17 cellular contexts compared by ENCODE assay signal in genomic region chr16:12311309-12311708, GRCh38.
DNase-seq lines count a peak whose midpoint lies in the region; ATAC-seq and TF ChIP-seq lines count a peak whose summit lies in the region.
"Had no signal": no experiment of that assay in that cellular context is flagged by ENCODE, and none has a peak within 500 bp of the region (broad histone marks: within the 10 kb centered on the region; RNA-seq: fewer than 3 reads in every experiment).

No MANE protein-coding gene starts in this region.

- H3K9ac ChIP-seq in HCT116 (ENCODE audit: low read length) (no peak overlapping the region), neuronal stem cell (ENCODE audit: low read depth, low read length, poor library complexity) (no peak overlapping the region), mesenchymal stem cell (ENCODE audit: low read length) (no peak overlapping the region)

- RAD21 ChIA-PET in HCT116 (lab: Charles Lee; ENCODE audit: low non-redundant PET in 1 of 2, low total read pairs in 2 of 2, uncharacterized antibody in 2 of 2, unreplicated experiment in 2 of 2): no interaction called here

- H3K9me3 Mint-ChIP-seq in WTC11: no peaks in the 10 kb centered on the region

- H3K36me3 ChIP-seq in HCT116 (ENCODE audit: control insufficient read depth in 1 of 2, insufficient read depth in 2 of 2, low read length in 2 of 2): no peaks in the 10 kb centered on the region
- no peaks in the 10 kb centered on the region for H3K36me3 ChIP-seq in iPS DF 6.9 (ENCODE audit: control insufficient read depth, insufficient read depth, low read length)
- no peaks in the 10 kb centered on the region for H3K36me3 ChIP-seq in neuronal stem cell (replicated peaks in 1 of 2; ENCODE audit: control insufficient read depth in 2 of 2, insufficient read depth in 2 of 2, low read length in 2 of 2)
- peaks cover 0 to 3% of the 10 kb centered on the region in 2 experiments for H3K36me3 ChIP-seq in mesenchymal stem cell (ENCODE audit: control insufficient read depth in 1 of 2, insufficient read depth in 2 of 2, low read depth in 1 of 2, low read length in 2 of 2)
- H3K36me3 ChIP-seq: breast epithelium, neutrophil had no signal

- H3K27ac Mint-ChIP-seq in WTC11: peak overlapping the region; percentile 36

- DNase-seq in HCT116 (ENCODE audit: low read depth, low spot score) (no peak), WTC11 (ENCODE audit: low spot score) (peak; percentile 58), iPS DF 6.9 (ENCODE audit: low read depth, low spot score) (peak; percentile 11), neuronal stem cell (ENCODE audit: low spot score) (no peak), CD1c-positive myeloid dendritic cell (ENCODE audit: extremely low spot score) (no peak), SW 1271 (lab: John Stamatoyannopoulos, UW) (no peak), mesenchymal stem cell (no peak)
- DNase-seq: activated CD8-positive, alpha-beta memory T cell treated with anti-CD3 and anti-CD28 coated beads, Interleukin-2, amount 50 U/mL, for 4 hours; DND-41; NCI-H1417; NCI-H524 treated with DMSO at 0.1 percent for 48 hours; SIG-M5; stimulated activated CD4-positive, alpha-beta T cell treated with anti-CD3 and anti-CD28 coated beads, Interleukin-4, amount 100 ng/mL, for 4 hours had no signal

- H3K4me3 Mint-ChIP-seq in WTC11: peak overlapping the region; percentile 9; the same call in 1 of the 2 replicates

- no peak overlapping the region for H3K27ac ChIP-seq in HCT116 (ENCODE audit: low read depth, low read length)
- no peak overlapping the region for H3K27ac ChIP-seq in iPS DF 6.9 (ENCODE audit: low read length)
- H3K27ac ChIP-seq in neuronal stem cell (replicated peaks; ENCODE audit: low read length): no peak overlapping the region
- H3K27ac ChIP-seq in mesenchymal stem cell (ENCODE audit: low read length, poor library complexity, severe bottlenecking): no peak overlapping the region
- H3K27ac ChIP-seq: breast epithelium, coronary artery, neutrophil had no signal

- H2BK120ac ChIP-seq in neuronal stem cell (ENCODE audit: low read depth, low read length): no peak overlapping the region
- no peak overlapping the region for H2BK120ac ChIP-seq in mesenchymal stem cell (ENCODE audit: low read depth, low read length)

- no peak overlapping the region for H2BK5ac ChIP-seq in neuronal stem cell (ENCODE audit: low read length)
- no peak overlapping the region for H2BK5ac ChIP-seq in mesenchymal stem cell (ENCODE audit: low read depth, low read length, poor library complexity, severe bottlenecking)

- TF ChIP-seq RAD21 in HCT116 (IDR thresholded peaks at IDR 0.05; ENCODE audit: low read depth): no peak

- CTCF ChIA-PET in HCT116 (lab: Charles Lee) (no interaction called here), WTC11 (lab: Charles Lee) (interaction anchor here (0.6 to 2.4 kb wide), 14 partner anchors 8 to 324 kb away, joined by 3 to 18 read pairs (median 4); no protein-coding TSS in a partner anchor)

- H4K8ac ChIP-seq in neuronal stem cell (ENCODE audit: low read depth, low read length) (no peak overlapping the region), mesenchymal stem cell (ENCODE audit: low read length) (no peak overlapping the region)

- H2BK12ac ChIP-seq in neuronal stem cell (ENCODE audit: low read length) (no peak overlapping the region), mesenchymal stem cell (ENCODE audit: low read length in 2 of 2) (no peak overlapping the region)

- H3K14ac ChIP-seq in neuronal stem cell (ENCODE audit: low read length): no peak overlapping the region
- H3K14ac ChIP-seq in mesenchymal stem cell (ENCODE audit: low read length in 2 of 2): no peak overlapping the region

- H3K27me3 ChIP-seq in HCT116 (ENCODE audit: insufficient read depth, low read length) (no peaks in the 10 kb centered on the region), iPS DF 6.9 (ENCODE audit: control insufficient read depth, insufficient read depth, low read length) (no peaks in the 10 kb centered on the region), neuronal stem cell (ENCODE audit: control insufficient read depth in 3 of 3, insufficient read depth in 3 of 3, low read depth in 1 of 3, low read length in 3 of 3) (peaks cover 0 to 3% (median 0%) of the 10 kb centered on the region in 3 experiments), mesenchymal stem cell (ENCODE audit: control insufficient read depth in 1 of 2, insufficient read depth in 1 of 2, low read length in 2 of 2) (no peaks in the 10 kb centered on the region)
- H3K27me3 ChIP-seq: breast epithelium, neutrophil had no signal

- no peaks in the 10 kb centered on the region for H3K79me2 ChIP-seq in HCT116 (ENCODE audit: insufficient read depth, low read length)

- intact Hi-C loops in HCT116 (cut with micrococcal nuclease): no loop called here

- H4K20me1 ChIP-seq in HCT116 (ENCODE audit: insufficient read depth): no peaks in the 10 kb centered on the region

- no TSS peak for BruUV-seq in HCT116 (replicated peaks; lab: Mats Ljungman, UMichigan)

- H3K4me2 ChIP-seq in HCT116 (ENCODE audit: low read length): no peak overlapping the region
- no peak overlapping the region for H3K4me2 ChIP-seq in neuronal stem cell (ENCODE audit: insufficient read depth, low read length, poor library complexity, severe bottlenecking)
- no peak overlapping the region for H3K4me2 ChIP-seq in mesenchymal stem cell (ENCODE audit: low read length, poor library complexity, severe bottlenecking)

- no peak overlapping the region for H2AFZ ChIP-seq in HCT116 (ENCODE audit: low read depth, low read length, poor library complexity, severe bottlenecking)
- no peak overlapping the region for H2AFZ ChIP-seq in neuronal stem cell (ENCODE audit: low read length)
- H2AFZ ChIP-seq in mesenchymal stem cell (ENCODE audit: low read depth, low read length): no peak overlapping the region

- H3K23ac ChIP-seq in neuronal stem cell (ENCODE audit: low read depth, low read length, poor library complexity): no peak overlapping the region
- no peak overlapping the region for H3K23ac ChIP-seq in mesenchymal stem cell (ENCODE audit: low read length in 2 of 2)

- H4K91ac ChIP-seq in neuronal stem cell (ENCODE audit: low read depth, low read length, poor library complexity) (no peak overlapping the region), mesenchymal stem cell (ENCODE audit: low read length) (no peak overlapping the region)

- H3K79me1 ChIP-seq in neuronal stem cell (ENCODE audit: low read depth, low read length) (no peaks in the 10 kb centered on the region), mesenchymal stem cell (replicated peaks; ENCODE audit: low read length, poor library complexity, severe bottlenecking) (no peaks in the 10 kb centered on the region)

- no peaks in the 10 kb centered on the region; a peak in 1 of 4 replicates for H3K4me1 ChIP-seq in HCT116 (ENCODE audit: control insufficient read depth in 1 of 2, insufficient read depth in 2 of 2, low read length in 2 of 2)
- H3K4me1 ChIP-seq in iPS DF 6.9 (ENCODE audit: control insufficient read depth, insufficient read depth, low read length): no peaks in the 10 kb centered on the region
- H3K4me1 ChIP-seq in neuronal stem cell (ENCODE audit: control insufficient read depth in 2 of 2, insufficient read depth in 1 of 2, low read depth in 1 of 2, low read length in 2 of 2): peaks cover 0 to 7% of the 10 kb centered on the region in 2 donors
- peaks cover 4% of the 10 kb centered on the region for H3K4me1 ChIP-seq in mesenchymal stem cell (ENCODE audit: control insufficient read depth, insufficient read depth, low read depth, low read length)
- H3K4me1 ChIP-seq: breast epithelium had no signal

- H2BK15ac ChIP-seq in neuronal stem cell (ENCODE audit: low read length) (no peak overlapping the region), mesenchymal stem cell (ENCODE audit: low read depth, poor library complexity, severe bottlenecking) (no peak overlapping the region)

- POLR2A ChIA-PET in HCT116 (lab: Charles Lee): no interaction called here
- POLR2A ChIA-PET in WTC11 (lab: Charles Lee): interaction anchor here (0.7 kb wide), 1 partner anchor 11 kb away, joined by 3 read pairs; no protein-coding TSS in a partner anchor

- H3K4ac ChIP-seq in neuronal stem cell (ENCODE audit: low read length) (no peak overlapping the region), mesenchymal stem cell (ENCODE audit: low read depth in 1 of 2, low read length in 2 of 2) (no peak overlapping the region)

- H3K9me3 ChIP-seq in HCT116 (ENCODE audit: control insufficient read depth in 1 of 2, insufficient read depth in 1 of 2, low read depth in 1 of 2, low read length in 2 of 2) (no peaks in the 10 kb centered on the region), iPS DF 6.9 (ENCODE audit: control insufficient read depth, insufficient read depth, low read length) (no peaks in the 10 kb centered on the region; the same call in 1 of the 2 replicates), neuronal stem cell (replicated peaks in 1 of 2; ENCODE audit: control insufficient read depth in 2 of 2, insufficient read depth in 1 of 2, low read depth in 1 of 2, low read length in 2 of 2) (peaks cover 0 to 1% of the 10 kb centered on the region in 2 donors), mesenchymal stem cell (ENCODE audit: control insufficient read depth, low read length) (no peaks in the 10 kb centered on the region)
- H3K9me3 ChIP-seq: breast epithelium, neutrophil had no signal

- H3K36me3 Mint-ChIP-seq in WTC11: no peaks in the 10 kb centered on the region

- TF ChIP-seq CTCF in HCT116 (IDR thresholded peaks at IDR 0.05 in 2 of 3, conservative IDR thresholded peaks at IDR 0.05 in 1 of 3; ENCODE audit: borderline replicate concordance in 1 of 3, insufficient read depth in 1 of 3, low read depth in 2 of 3, low read length in 2 of 3) (no peak), WTC11 (IDR thresholded peaks at IDR 0.05) (no peak)

- H3K4me1 Mint-ChIP-seq in WTC11: peaks cover 47% of the 10 kb centered on the region

- H2AK5ac ChIP-seq in neuronal stem cell (ENCODE audit: low read depth, low read length) (peak overlapping the region; percentile 36), mesenchymal stem cell (ENCODE audit: low read length, severe bottlenecking) (no peak overlapping the region)

- H3K18ac ChIP-seq in neuronal stem cell (ENCODE audit: low read length): peak overlapping the region; percentile 15
- no peak overlapping the region for H3K18ac ChIP-seq in mesenchymal stem cell (ENCODE audit: low read depth in 1 of 2, low read length in 2 of 2)

- H3K4me3 ChIP-seq in HCT116 (replicated peaks in 1 of 2; ENCODE audit: low read depth in 1 of 2, low read length in 2 of 2) (no peak overlapping the region), iPS DF 6.9 (ENCODE audit: low read length) (no peak overlapping the region), neuronal stem cell (ENCODE audit: low read length in 2 of 2) (no peak overlapping the region), mesenchymal stem cell (ENCODE audit: insufficient read depth in 1 of 2, low read depth in 1 of 2, low read length in 2 of 2) (no peak overlapping the region)
- H3K4me3 ChIP-seq: breast epithelium, coronary artery had no signal

- no CpG with 5 or more reads among the region's 9 CpGs for WGBS in iPS DF 6.9 (ENCODE audit: insufficient coverage, insufficient read length)
- no CpG with 5 or more reads among the region's 9 CpGs for WGBS in neuronal stem cell (ENCODE audit: extremely low coverage in 2 of 2, insufficient read length in 2 of 2, insufficient replicate concordance in 1 of 2), 2 donors
- 56% methylated on average over 9 of the region's 9 CpGs for WGBS in mesenchymal stem cell

- peaks cover 2% of the 10 kb centered on the region; the same call in 1 of the 2 replicates for H3K27me3 Mint-ChIP-seq in WTC11 (ENCODE audit: low read depth)

- TF ChIP-seq POLR2A in HCT116 (IDR thresholded peaks at IDR 0.05; ENCODE audit: borderline replicate concordance, extremely low read depth, insufficient read depth, insufficient read length): no peak

- ATAC-seq in HCT116 (peak; percentile 42; the same call in 1 of the 2 replicates), WTC11 (peak; percentile 87), HG03521 (IDR thresholded peaks at IDR 0.05; ENCODE audit: unreplicated experiment) (no peak)

- H3K9me2 ChIP-seq in HCT116 (ENCODE audit: insufficient read depth): no peaks in the 10 kb centered on the region

Comparison
In these comparisons a context has a peak if more than half of its experiments do, and no peak if none do; other contexts are left out.
1. DNase-seq: peak in WTC11 (single experiment) and iPS DF 6.9 (single experiment); none in HCT116 (single experiment), neuronal stem cell (single experiment), CD1c-positive myeloid dendritic cell (single experiment), SW 1271 (0 of 2) and mesenchymal stem cell (single experiment).
2. Of the 4 proteins assayed by ChIP-seq in both WTC11 and HCT116: peak only in WTC11: MAX; only in HCT116: none; in both: none; in neither: 3.